Comparison of ENCODE assay signal across 24 cellular contexts in the genomic region with DNA sequence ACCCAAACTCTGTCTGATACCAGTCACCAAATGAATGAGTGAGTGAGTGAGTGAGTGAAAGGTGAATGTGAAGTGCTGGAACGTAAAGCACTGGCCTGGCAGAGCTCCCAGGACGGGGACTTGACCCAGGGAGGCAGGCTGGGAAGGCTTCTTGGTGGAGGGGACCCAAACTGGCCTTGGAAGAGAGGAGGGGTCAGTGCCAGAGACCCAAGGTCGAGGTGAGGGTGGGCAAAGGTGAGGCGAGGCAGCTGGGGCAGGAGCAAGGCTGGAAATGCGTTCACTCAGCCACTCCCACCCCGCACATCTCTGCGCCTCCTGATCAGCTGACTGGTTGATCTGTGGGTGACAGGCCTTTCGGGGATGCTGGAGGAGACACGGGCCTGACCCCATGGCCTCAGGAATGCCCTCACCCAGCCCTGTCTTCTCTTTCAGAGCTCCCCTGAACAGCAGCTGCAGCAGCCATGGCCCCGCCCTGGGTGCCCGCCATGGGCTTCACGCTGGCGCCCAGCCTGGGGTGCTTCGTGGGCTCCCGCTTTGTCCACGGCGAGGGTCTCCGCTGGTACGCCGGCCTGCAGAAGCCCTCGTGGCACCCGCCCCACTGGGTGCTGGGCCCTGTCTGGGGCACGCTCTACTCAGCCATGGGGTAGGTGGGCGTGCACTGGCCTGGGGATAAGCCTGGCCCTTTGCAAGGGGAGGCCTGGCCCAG. TPM values are rescaled to one million over a fixed set of nuclear protein-coding genes. Genes with fewer than 3 reads are reported as not detected.
DNase-seq lines count a peak whose midpoint lies in the region; ATAC-seq and TF ChIP-seq lines count a peak whose summit lies in the region.
"Had no signal": no experiment of that assay in that cellular context is flagged by ENCODE, and none has a peak within 500 bp of the region (broad histone marks: within the 10 kb centered on the region; RNA-seq: fewer than 3 reads in every experiment).

No MANE protein-coding gene starts in this region.

- H3K27me3 Mint-ChIP-seq in activated naive CD8-positive, alpha-beta T cell: no peaks in the 10 kb centered on the region
- no peaks in the 10 kb centered on the region for H3K27me3 Mint-ChIP-seq in activated naive CD8-positive, alpha-beta T cell treated with anti-CD3 and anti-CD28 coated beads, Interleukin-2, amount 50 U/mL, for 24 hours
- H3K27me3 Mint-ChIP-seq in dendritic cell treated with granulocyte-macrophage colony-stimulating factor and Interleukin-4, amounts not matched to agents 40 ng/mL and 50 ng/mL, for 4 days: no peaks in the 10 kb centered on the region
- H3K27me3 Mint-ChIP-seq in nephron progenitor cell (ENCODE audit: low read depth, poor library complexity): peaks cover 14% of the 10 kb centered on the region
- H3K27me3 Mint-ChIP-seq in naive thymus-derived CD8-positive, alpha-beta T cell: no peaks in the 10 kb centered on the region
- H3K27me3 Mint-ChIP-seq: activated CD4-positive, alpha-beta T cell treated with anti-CD3 and anti-CD28 coated beads for 36 hours; activated naive CD4-positive, alpha-beta T cell treated with anti-CD3 and anti-CD28 coated beads, Interleukin-2, amount 50 U/mL, for 24 hours; CD4-positive, CD25-positive, alpha-beta regulatory T cell had no signal

- ATAC-seq in activated naive CD8-positive, alpha-beta T cell treated with anti-CD3 and anti-CD28 coated beads, Interleukin-2, amount 50 U/mL, for 24 hours: no peak
- ATAC-seq in naive thymus-derived CD8-positive, alpha-beta T cell: no peak
- ATAC-seq: activated CD4-positive, alpha-beta T cell treated with anti-CD3 and anti-CD28 coated beads for 36 hours; sciatic nerve had no signal

- intact Hi-C loops in dendritic cell treated with granulocyte-macrophage colony-stimulating factor and Interleukin-4, amounts not matched to agents 40 ng/mL and 50 ng/mL, for 4 days (cut with micrococcal nuclease): no loop called here

- H3K4me3 Mint-ChIP-seq in activated naive CD8-positive, alpha-beta T cell: no peak overlapping the region
- no peak overlapping the region for H3K4me3 Mint-ChIP-seq in activated naive CD8-positive, alpha-beta T cell treated with anti-CD3 and anti-CD28 coated beads, Interleukin-2, amount 50 U/mL, for 24 hours
- no peak overlapping the region for H3K4me3 Mint-ChIP-seq in dendritic cell treated with granulocyte-macrophage colony-stimulating factor and Interleukin-4, amounts not matched to agents 40 ng/mL and 50 ng/mL, for 4 days
- H3K4me3 Mint-ChIP-seq in nephron progenitor cell: no peak overlapping the region
- H3K4me3 Mint-ChIP-seq in naive thymus-derived CD8-positive, alpha-beta T cell: no peak overlapping the region
- H3K4me3 Mint-ChIP-seq: activated CD4-positive, alpha-beta T cell treated with anti-CD3 and anti-CD28 coated beads for 36 hours; activated naive CD4-positive, alpha-beta T cell treated with anti-CD3 and anti-CD28 coated beads, Interleukin-2, amount 50 U/mL, for 24 hours; CD4-positive, CD25-positive, alpha-beta regulatory T cell; GM23338 had no signal

- POLR2A ChIA-PET in naive thymus-derived CD8-positive, alpha-beta T cell (lab: Charles Lee): no interaction called here

- no peaks in the 10 kb centered on the region for H3K9me3 Mint-ChIP-seq in activated naive CD8-positive, alpha-beta T cell (ENCODE audit: low read depth)
- H3K9me3 Mint-ChIP-seq in activated naive CD8-positive, alpha-beta T cell treated with anti-CD3 and anti-CD28 coated beads, Interleukin-2, amount 50 U/mL, for 24 hours: no peaks in the 10 kb centered on the region
- no peaks in the 10 kb centered on the region for H3K9me3 Mint-ChIP-seq in dendritic cell treated with granulocyte-macrophage colony-stimulating factor and Interleukin-4, amounts not matched to agents 40 ng/mL and 50 ng/mL, for 4 days
- H3K9me3 Mint-ChIP-seq in nephron progenitor cell: no peaks in the 10 kb centered on the region
- no peaks in the 10 kb centered on the region for H3K9me3 Mint-ChIP-seq in naive thymus-derived CD8-positive, alpha-beta T cell
- H3K9me3 Mint-ChIP-seq: activated naive CD4-positive, alpha-beta T cell treated with anti-CD3 and anti-CD28 coated beads, Interleukin-2, amount 50 U/mL, for 24 hours; activated T-helper 2 cell treated with anti-CD3 and anti-CD28 coated beads, Interferon-gamma antibody, Interleukin-2, Interleukin-4, amounts not matched to agents 10 μg/mL and 5 μg/mL and 100 μg/mL, durations not matched to agents 14 hours and 24 hours and 36 hours; CD4-positive, CD25-positive, alpha-beta regulatory T cell; GM23338 had no signal

- no peak for DNase-seq in activated naive CD8-positive, alpha-beta T cell treated with anti-CD3 and anti-CD28 coated beads, Interleukin-2, amount 50 U/mL, for 24 hours
- DNase-seq in nephron progenitor cell (no peak), NCI-H226 (no peak), HPDE6-E6E7 (ENCODE audit: extremely low spot score) (no peak)
- DNase-seq in central memory CD4-positive, alpha-beta T cell: no peak
- DNase-seq in naive thymus-derived CD8-positive, alpha-beta T cell: no peak
- DNase-seq: activated CD4-positive, alpha-beta T cell treated with anti-CD3 and anti-CD28 coated beads for 36 hours; CD4-positive, CD25-positive, alpha-beta regulatory T cell; DND-41; GF-D8; mammary epithelial cell; NCI-H1436 treated with DMSO at 0.1 percent for 48 hours; stimulated activated CD4-positive, alpha-beta T cell treated with anti-CD3 and anti-CD28 coated beads, Interleukin-2, amount 100 ng/mL, for 48 hours; tibial artery had no signal

- H3K27ac Mint-ChIP-seq in activated naive CD8-positive, alpha-beta T cell: peak overlapping the region; percentile 37
- H3K27ac Mint-ChIP-seq in activated naive CD8-positive, alpha-beta T cell treated with anti-CD3 and anti-CD28 coated beads, Interleukin-2, amount 50 U/mL, for 24 hours: no peak overlapping the region
- H3K27ac Mint-ChIP-seq in dendritic cell treated with granulocyte-macrophage colony-stimulating factor and Interleukin-4, amounts not matched to agents 40 ng/mL and 50 ng/mL, for 4 days: peak overlapping the region; percentile 56
- H3K27ac Mint-ChIP-seq in nephron progenitor cell: peak overlapping the region; percentile 85
- H3K27ac Mint-ChIP-seq in naive thymus-derived CD8-positive, alpha-beta T cell: peak overlapping the region in 3 of 10 donors; percentile 41 to 83 (median 77)
- H3K27ac Mint-ChIP-seq: activated CD4-positive, alpha-beta T cell treated with anti-CD3 and anti-CD28 coated beads for 36 hours; activated naive CD4-positive, alpha-beta T cell treated with anti-CD3 and anti-CD28 coated beads, Interleukin-2, amount 50 U/mL, for 24 hours; activated T-helper 2 cell treated with anti-CD3 and anti-CD28 coated beads, Interferon-gamma antibody, Interleukin-2, Interleukin-4, amounts not matched to agents 10 μg/mL and 5 μg/mL and 100 μg/mL, durations not matched to agents 14 hours and 24 hours and 36 hours; GM23338; progenitor cell of endocrine pancreas had no signal

- H3K36me3 Mint-ChIP-seq in activated naive CD8-positive, alpha-beta T cell: no peaks in the 10 kb centered on the region
- H3K36me3 Mint-ChIP-seq in activated naive CD8-positive, alpha-beta T cell treated with anti-CD3 and anti-CD28 coated beads, Interleukin-2, amount 50 U/mL, for 24 hours (ENCODE audit: low read depth): peaks cover 7% of the 10 kb centered on the region
- peaks cover 90% of the 10 kb centered on the region for H3K36me3 Mint-ChIP-seq in dendritic cell treated with granulocyte-macrophage colony-stimulating factor and Interleukin-4, amounts not matched to agents 40 ng/mL and 50 ng/mL, for 4 days (ENCODE audit: low read depth)
- no peaks in the 10 kb centered on the region for H3K36me3 Mint-ChIP-seq in nephron progenitor cell (ENCODE audit: low read depth)
- H3K36me3 Mint-ChIP-seq in naive thymus-derived CD8-positive, alpha-beta T cell: peaks cover 0 to 12% (median 0%) of the 10 kb centered on the region in 3 donors
- H3K36me3 Mint-ChIP-seq: activated naive CD4-positive, alpha-beta T cell treated with anti-CD3 and anti-CD28 coated beads, Interleukin-2, amount 50 U/mL, for 24 hours; CD4-positive, CD25-positive, alpha-beta regulatory T cell had no signal

- H3K4me1 Mint-ChIP-seq in activated naive CD8-positive, alpha-beta T cell (ENCODE audit: low read depth): peaks cover 7% of the 10 kb centered on the region
- H3K4me1 Mint-ChIP-seq in activated naive CD8-positive, alpha-beta T cell treated with anti-CD3 and anti-CD28 coated beads, Interleukin-2, amount 50 U/mL, for 24 hours: peaks cover 12% of the 10 kb centered on the region
- H3K4me1 Mint-ChIP-seq in dendritic cell treated with granulocyte-macrophage colony-stimulating factor and Interleukin-4, amounts not matched to agents 40 ng/mL and 50 ng/mL, for 4 days (ENCODE audit: low read depth): peaks cover 82% of the 10 kb centered on the region
- H3K4me1 Mint-ChIP-seq in nephron progenitor cell: peaks cover 13% of the 10 kb centered on the region
- peaks cover 7 to 28% (median 15%) of the 10 kb centered on the region in 4 donors for H3K4me1 Mint-ChIP-seq in naive thymus-derived CD8-positive, alpha-beta T cell

- TF ChIP-seq CTCF in nephron progenitor cell (IDR thresholded peaks at IDR 0.05): no peak

RNA-seq across cellular contexts. Expression of a gene that starts 7.6 kb away (rescaled TPM):
- 10 to 100 TPM; 64.0 to 69.0 TPM for total RNA-seq in naive thymus-derived CD8-positive, alpha-beta T cell
- polyA plus RNA-seq in naive thymus-derived CD8-positive, alpha-beta T cell: 100 to 1,000 TPM; 284 to 305 (median 304) TPM

RNA-seq across cellular contexts. Expression of a gene that starts 15.7 kb away (rescaled TPM):
- 10 to 100 TPM in 1 of 2 experiments, 1 to 10 TPM in 1; 9.2 to 10.1 TPM for total RNA-seq in naive thymus-derived CD8-positive, alpha-beta T cell
- polyA plus RNA-seq in naive thymus-derived CD8-positive, alpha-beta T cell: 10 to 100 TPM; 10.8 to 11.3 (median 10.8) TPM

RNA-seq across cellular contexts. Expression of a gene that starts 28.0 kb away (rescaled TPM):
- 10 to 100 TPM; 26.0 to 26.9 TPM for total RNA-seq in naive thymus-derived CD8-positive, alpha-beta T cell
- 10 to 100 TPM; 16.2 to 31.4 (median 25.3) TPM for polyA plus RNA-seq in naive thymus-derived CD8-positive, alpha-beta T cell

RNA-seq across cellular contexts. Expression of a gene that starts 48.4 kb away (rescaled TPM):
- 1 to 10 TPM; 2.6 TPM for total RNA-seq in naive thymus-derived CD8-positive, alpha-beta T cell
- 1 to 10 TPM; 2.8 to 6.1 (median 4.0) TPM for polyA plus RNA-seq in naive thymus-derived CD8-positive, alpha-beta T cell
- total RNA-seq: aorta, cardiac septum, frontal cortex, sciatic nerve had no signal
